In the genomic region with DNA sequence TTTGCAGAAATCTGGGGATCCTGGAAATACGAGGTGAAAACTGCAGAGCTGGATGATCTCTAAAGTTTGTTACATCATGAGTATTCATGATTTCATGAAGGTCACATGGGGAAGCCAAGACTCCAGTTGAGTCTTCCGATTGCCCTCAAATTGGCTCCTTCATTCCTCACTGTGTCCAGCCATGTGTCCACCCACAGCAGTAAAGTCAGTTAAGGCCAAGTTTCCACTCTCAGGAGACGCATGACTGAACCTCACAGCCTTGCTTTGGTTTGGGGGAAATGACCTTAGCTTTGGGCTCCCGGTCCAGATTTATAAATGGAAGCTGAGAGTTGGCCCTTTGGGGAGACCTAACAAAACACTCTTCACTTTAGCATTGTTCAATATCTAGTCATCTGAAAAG, we compare ENCODE assay signal across 1 cellular context.
TF ChIP-seq lines count a peak whose summit lies in the region.

No MANE protein-coding gene starts in this region.

TF ChIP-seq in GM23338, 12 proteins besides CTCF, POLR2A, EP300 and RAD21 (continued from another document):
- no peak for TF ChIP-seq EZH2phosphoT487 (IDR thresholded peaks at IDR 0.05; ENCODE audit: unreplicated experiment)
- no peak for TF ChIP-seq STAT1 (IDR thresholded peaks at IDR 0.05; ENCODE audit: unreplicated experiment)
- no peak for TF ChIP-seq CREB1 (CRISPR knock-in tag; IDR thresholded peaks at IDR 0.05; ENCODE audit: low read depth)
- no peak for TF ChIP-seq ZNF331 (CRISPR knock-in tag; IDR thresholded peaks at IDR 0.05; ENCODE audit: low read depth)
- TF ChIP-seq, protein P1, sequence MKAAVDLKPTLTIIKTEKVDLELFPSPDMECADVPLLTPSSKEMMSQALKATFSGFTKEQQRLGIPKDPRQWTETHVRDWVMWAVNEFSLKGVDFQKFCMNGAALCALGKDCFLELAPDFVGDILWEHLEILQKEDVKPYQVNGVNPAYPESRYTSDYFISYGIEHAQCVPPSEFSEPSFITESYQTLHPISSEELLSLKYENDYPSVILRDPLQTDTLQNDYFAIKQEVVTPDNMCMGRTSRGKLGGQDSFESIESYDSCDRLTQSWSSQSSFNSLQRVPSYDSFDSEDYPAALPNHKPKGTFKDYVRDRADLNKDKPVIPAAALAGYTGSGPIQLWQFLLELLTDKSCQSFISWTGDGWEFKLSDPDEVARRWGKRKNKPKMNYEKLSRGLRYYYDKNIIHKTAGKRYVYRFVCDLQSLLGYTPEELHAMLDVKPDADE (IDR thresholded peaks at IDR 0.05): no peak
- TF ChIP-seq, protein P2, sequence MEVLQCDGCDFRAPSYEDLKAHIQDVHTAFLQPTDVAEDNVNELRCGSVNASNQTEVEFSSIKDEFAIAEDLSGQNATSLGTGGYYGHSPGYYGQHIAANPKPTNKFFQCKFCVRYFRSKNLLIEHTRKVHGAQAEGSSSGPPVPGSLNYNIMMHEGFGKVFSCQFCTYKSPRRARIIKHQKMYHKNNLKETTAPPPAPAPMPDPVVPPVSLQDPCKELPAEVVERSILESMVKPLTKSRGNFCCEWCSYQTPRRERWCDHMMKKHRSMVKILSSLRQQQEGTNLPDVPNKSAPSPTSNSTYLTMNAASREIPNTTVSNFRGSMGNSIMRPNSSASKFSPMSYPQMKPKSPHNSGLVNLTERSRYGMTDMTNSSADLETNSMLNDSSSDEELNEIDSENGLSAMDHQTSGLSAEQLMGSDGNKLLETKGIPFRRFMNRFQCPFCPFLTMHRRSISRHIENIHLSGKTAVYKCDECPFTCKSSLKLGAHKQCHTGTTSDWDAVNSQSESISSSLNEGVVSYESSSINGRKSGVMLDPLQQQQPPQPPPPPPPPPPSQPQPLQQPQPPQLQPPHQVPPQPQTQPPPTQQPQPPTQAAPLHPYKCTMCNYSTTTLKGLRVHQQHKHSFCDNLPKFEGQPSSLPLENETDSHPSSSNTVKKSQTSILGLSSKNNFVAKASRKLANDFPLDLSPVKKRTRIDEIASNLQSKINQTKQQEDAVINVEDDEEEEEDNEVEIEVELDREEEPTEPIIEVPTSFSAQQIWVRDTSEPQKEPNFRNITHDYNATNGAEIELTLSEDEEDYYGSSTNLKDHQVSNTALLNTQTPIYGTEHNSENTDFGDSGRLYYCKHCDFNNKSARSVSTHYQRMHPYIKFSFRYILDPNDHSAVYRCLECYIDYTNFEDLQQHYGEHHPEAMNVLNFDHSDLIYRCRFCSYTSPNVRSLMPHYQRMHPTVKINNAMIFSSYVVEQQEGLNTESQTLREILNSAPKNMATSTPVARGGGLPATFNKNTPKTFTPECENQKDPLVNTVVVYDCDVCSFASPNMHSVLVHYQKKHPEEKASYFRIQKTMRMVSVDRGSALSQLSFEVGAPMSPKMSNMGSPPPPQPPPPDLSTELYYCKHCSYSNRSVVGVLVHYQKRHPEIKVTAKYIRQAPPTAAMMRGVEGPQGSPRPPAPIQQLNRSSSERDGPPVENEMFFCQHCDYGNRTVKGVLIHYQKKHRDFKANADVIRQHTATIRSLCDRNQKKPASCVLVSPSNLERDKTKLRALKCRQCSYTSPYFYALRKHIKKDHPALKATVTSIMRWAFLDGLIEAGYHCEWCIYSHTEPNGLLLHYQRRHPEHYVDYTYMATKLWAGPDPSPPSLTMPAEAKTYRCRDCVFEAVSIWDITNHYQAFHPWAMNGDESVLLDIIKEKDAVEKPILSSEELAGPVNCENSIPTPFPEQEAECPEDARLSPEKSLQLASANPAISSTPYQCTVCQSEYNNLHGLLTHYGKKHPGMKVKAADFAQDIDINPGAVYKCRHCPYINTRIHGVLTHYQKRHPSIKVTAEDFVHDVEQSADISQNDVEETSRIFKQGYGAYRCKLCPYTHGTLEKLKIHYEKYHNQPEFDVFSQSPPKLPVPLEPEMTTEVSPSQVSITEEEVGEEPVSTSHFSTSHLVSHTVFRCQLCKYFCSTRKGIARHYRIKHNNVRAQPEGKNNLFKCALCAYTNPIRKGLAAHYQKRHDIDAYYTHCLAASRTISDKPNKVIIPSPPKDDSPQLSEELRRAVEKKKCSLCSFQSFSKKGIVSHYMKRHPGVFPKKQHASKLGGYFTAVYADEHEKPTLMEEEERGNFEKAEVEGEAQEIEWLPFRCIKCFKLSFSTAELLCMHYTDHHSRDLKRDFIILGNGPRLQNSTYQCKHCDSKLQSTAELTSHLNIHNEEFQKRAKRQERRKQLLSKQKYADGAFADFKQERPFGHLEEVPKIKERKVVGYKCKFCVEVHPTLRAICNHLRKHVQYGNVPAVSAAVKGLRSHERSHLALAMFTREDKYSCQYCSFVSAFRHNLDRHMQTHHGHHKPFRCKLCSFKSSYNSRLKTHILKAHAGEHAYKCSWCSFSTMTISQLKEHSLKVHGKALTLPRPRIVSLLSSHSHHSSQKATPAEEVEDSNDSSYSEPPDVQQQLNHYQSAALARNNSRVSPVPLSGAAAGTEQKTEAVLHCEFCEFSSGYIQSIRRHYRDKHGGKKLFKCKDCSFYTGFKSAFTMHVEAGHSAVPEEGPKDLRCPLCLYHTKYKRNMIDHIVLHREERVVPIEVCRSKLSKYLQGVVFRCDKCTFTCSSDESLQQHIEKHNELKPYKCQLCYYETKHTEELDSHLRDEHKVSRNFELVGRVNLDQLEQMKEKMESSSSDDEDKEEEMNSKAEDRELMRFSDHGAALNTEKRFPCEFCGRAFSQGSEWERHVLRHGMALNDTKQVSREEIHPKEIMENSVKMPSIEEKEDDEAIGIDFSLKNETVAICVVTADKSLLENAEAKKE (CRISPR knock-in tag; IDR thresholded peaks at IDR 0.05): no peak
- no peak for TF ChIP-seq ZNF114 (CRISPR knock-in tag; IDR thresholded peaks at IDR 0.05)
- TF ChIP-seq POLR2AphosphoS5 (IDR thresholded peaks at IDR 0.05; ENCODE audit: low read depth): no peak
- TF ChIP-seq NANOG (IDR thresholded peaks at IDR 0.05; ENCODE audit: borderline replicate concordance): no peak
- no peak for TF ChIP-seq EZH2 (IDR thresholded peaks at IDR 0.05; ENCODE audit: low read depth, unreplicated experiment)
TF ChIP-seq in GM23338: peak in this region for 0.
